In genomic region chr17:48726182-48726915, GRCh38 we compare ENCODE assay signal across 19 cellular contexts. TPM values are rescaled to one million over a fixed set of nuclear protein-coding genes. Genes with fewer than 3 reads are reported as not detected.
"Had no signal": no experiment of that assay in that cellular context is flagged by ENCODE, and none has a peak within 500 bp of the region (broad histone marks: within the 10 kb centered on the region; RNA-seq: fewer than 3 reads in every experiment).

No MANE protein-coding gene starts in this region.

- H3K4me3 ChIP-seq: dorsolateral prefrontal cortex, mucosa of descending colon, upper lobe of left lung had no signal

- H3K9me3 Mint-ChIP-seq: activated CD4-positive, alpha-beta memory T cell treated with anti-CD3 and anti-CD28 coated beads for 36 hours; activated naive CD4-positive, alpha-beta T cell treated with anti-CD3 and anti-CD28 coated beads, Interleukin-2, amount 10 ng/mL, durations not matched to agents 7 days and 5 days; naive thymus-derived CD8-positive, alpha-beta T cell; stimulated activated naive CD8-positive, alpha-beta T cell treated with anti-CD3 and anti-CD28 coated beads, Interleukin-15, amount 100 ng/mL, for 72 hours; T-cell had no signal

- H3K36me3 Mint-ChIP-seq: activated CD4-positive, alpha-beta memory T cell treated with anti-CD3 and anti-CD28 coated beads for 36 hours; activated naive CD4-positive, alpha-beta T cell treated with anti-CD3 and anti-CD28 coated beads, Interleukin-2, amount 10 ng/mL, durations not matched to agents 7 days and 5 days; T-cell had no signal

- ATAC-seq: activated CD8-positive, alpha-beta memory T cell treated with anti-CD3 and anti-CD28 coated beads, Interleukin-2, amount 10 ng/mL, durations not matched to agents 7 days and 5 days; naive thymus-derived CD8-positive, alpha-beta T cell; stimulated activated naive CD8-positive, alpha-beta T cell treated with anti-CD3 and anti-CD28 coated beads, Interleukin-15, amount 100 ng/mL, for 72 hours; T-cell had no signal

- H3K79me2 ChIP-seq: parathyroid adenoma had no signal

- H3K9ac ChIP-seq: parathyroid adenoma had no signal

- H2AFZ ChIP-seq: parathyroid adenoma had no signal

- H3K27ac ChIP-seq: dorsolateral prefrontal cortex, neutrophil, parathyroid adenoma, upper lobe of left lung, WERI-Rb-1 had no signal

- H3K4me3 Mint-ChIP-seq: activated CD4-positive, alpha-beta memory T cell treated with anti-CD3 and anti-CD28 coated beads for 36 hours; activated CD8-positive, alpha-beta memory T cell treated with anti-CD3 and anti-CD28 coated beads, Interleukin-2, amount 10 ng/mL, durations not matched to agents 7 days and 5 days; activated naive CD4-positive, alpha-beta T cell treated with anti-CD3 and anti-CD28 coated beads, Interleukin-2, amount 10 ng/mL, durations not matched to agents 7 days and 5 days; stimulated activated naive CD8-positive, alpha-beta T cell treated with anti-CD3 and anti-CD28 coated beads, Interleukin-15, amount 100 ng/mL, for 72 hours had no signal

- H3K9me3 ChIP-seq: mucosa of descending colon, neutrophil, upper lobe of left lung had no signal

- DNase-seq: activated CD4-positive, alpha-beta memory T cell treated with anti-CD3 and anti-CD28 coated beads for 36 hours; activated CD8-positive, alpha-beta memory T cell treated with anti-CD3 and anti-CD28 coated beads, Interleukin-2, amount 10 ng/mL, durations not matched to agents 7 days and 5 days; activated naive CD4-positive, alpha-beta T cell treated with anti-CD3 and anti-CD28 coated beads, Interleukin-2, amount 10 ng/mL, durations not matched to agents 7 days and 5 days; activated T-cell treated with anti-CD3 and anti-CD28 coated beads, Interleukin-2, amount 50 U/mL, for 1 hour; dorsolateral prefrontal cortex; naive thymus-derived CD8-positive, alpha-beta T cell; stimulated activated CD4-positive, alpha-beta T cell treated with anti-CD3 and anti-CD28 coated beads, Interleukin-4, amount 100 ng/mL, for 1 hour; stimulated activated naive CD8-positive, alpha-beta T cell treated with anti-CD3 and anti-CD28 coated beads, Interleukin-15, amount 100 ng/mL, for 72 hours; T-cell; upper lobe of left lung; WERI-Rb-1 had no signal

- H3K27ac Mint-ChIP-seq: activated CD4-positive, alpha-beta memory T cell treated with anti-CD3 and anti-CD28 coated beads for 36 hours; activated CD8-positive, alpha-beta memory T cell treated with anti-CD3 and anti-CD28 coated beads, Interleukin-2, amount 10 ng/mL, durations not matched to agents 7 days and 5 days; stimulated activated naive CD8-positive, alpha-beta T cell treated with anti-CD3 and anti-CD28 coated beads, Interleukin-15, amount 100 ng/mL, for 72 hours; T-cell had no signal

- H3K36me3 ChIP-seq: neutrophil, upper lobe of left lung, WERI-Rb-1 had no signal

- H3K4me1 ChIP-seq: parathyroid adenoma had no signal

RNA-seq across cellular contexts. Expression of gene HOXB13, which starts 2.2 kb away (rescaled TPM):
- total RNA-seq: activated CD4-positive, alpha-beta memory T cell treated with anti-CD3 and anti-CD28 coated beads for 36 hours; activated CD8-positive, alpha-beta memory T cell treated with anti-CD3 and anti-CD28 coated beads, Interleukin-2, amount 10 ng/mL, durations not matched to agents 7 days and 5 days; astrocyte; bronchial epithelial cell; dorsolateral prefrontal cortex; lung microvascular endothelial cell; naive thymus-derived CD8-positive, alpha-beta T cell; skeletal muscle tissue; temporal lobe; upper lobe of left lung had no signal

RNA-seq across cellular contexts. Expression of gene PRAC2, which starts 3.4 kb away (rescaled TPM):
- total RNA-seq: activated CD4-positive, alpha-beta memory T cell treated with anti-CD3 and anti-CD28 coated beads for 36 hours; activated CD8-positive, alpha-beta memory T cell treated with anti-CD3 and anti-CD28 coated beads, Interleukin-2, amount 10 ng/mL, durations not matched to agents 7 days and 5 days; astrocyte; bronchial epithelial cell; dorsolateral prefrontal cortex; lung microvascular endothelial cell; naive thymus-derived CD8-positive, alpha-beta T cell; skeletal muscle tissue; T-cell; temporal lobe; upper lobe of left lung had no signal

RNA-seq across cellular contexts. Expression of gene PRAC1, which starts 4.0 kb away (rescaled TPM):
- total RNA-seq: activated CD4-positive, alpha-beta memory T cell treated with anti-CD3 and anti-CD28 coated beads for 36 hours; activated CD8-positive, alpha-beta memory T cell treated with anti-CD3 and anti-CD28 coated beads, Interleukin-2, amount 10 ng/mL, durations not matched to agents 7 days and 5 days; astrocyte; bronchial epithelial cell; dorsolateral prefrontal cortex; lung microvascular endothelial cell; naive thymus-derived CD8-positive, alpha-beta T cell; skeletal muscle tissue; T-cell; temporal lobe; upper lobe of left lung had no signal
